ENCODE assay signal across 31 cellular contexts in genomic region chr19:3691372-3691716, GRCh38. TPM values are rescaled to one million over a fixed set of nuclear protein-coding genes. Genes with fewer than 3 reads are reported as not detected.
DNase-seq lines count a peak whose midpoint lies in the region; ATAC-seq, FAIRE-seq and TF ChIP-seq lines count a peak whose summit lies in the region.
"Had no signal": no experiment of that assay in that cellular context is flagged by ENCODE, and none has a peak within 500 bp of the region (broad histone marks: within the 10 kb centered on the region; RNA-seq: fewer than 3 reads in every experiment).

No MANE protein-coding gene starts in this region.

- peak overlapping the region; percentile 14 for H3K4me3 Mint-ChIP-seq in glutamatergic neuron (ENCODE audit: unreplicated experiment)
- peak overlapping the region; percentile 49 to 54 for H3K4me3 Mint-ChIP-seq in stimulated activated naive CD8-positive, alpha-beta T cell treated with anti-CD3 and anti-CD28 coated beads, Interleukin-15, amount 100 ng/mL, for 72 hours
- H3K4me3 Mint-ChIP-seq: activated CD4-positive, alpha-beta memory T cell treated with anti-CD3 and anti-CD28 coated beads, Interleukin-2, amount 10 ng/mL, durations not matched to agents 7 days and 5 days; B cell; neural crest cell; T-helper 1 cell treated with Interleukin-12 subunit alpha and Interleukin-12 subunit beta and Interleukin-4 antibody, amounts not matched to agents 30 μg/mL and 1 μg/mL, for 36 hours had no signal

- H3K27ac Mint-ChIP-seq in glutamatergic neuron (ENCODE audit: unreplicated experiment) = peak overlapping the region; percentile 68
- no peak overlapping the region for H3K27ac Mint-ChIP-seq in stimulated activated naive CD8-positive, alpha-beta T cell treated with anti-CD3 and anti-CD28 coated beads, Interleukin-15, amount 100 ng/mL, for 72 hours
- H3K27ac Mint-ChIP-seq: B cell; T-helper 1 cell treated with Interleukin-12 subunit alpha and Interleukin-12 subunit beta and Interleukin-4 antibody, amounts not matched to agents 30 μg/mL and 1 μg/mL, for 36 hours had no signal

- dilution Hi-C loops in IMR-90 (cut with HindIII; ENCODE audit: low sequenced_read_pairs, unreplicated experiment) = no loop called here

- H2AK5ac ChIP-seq in IMR-90 (ENCODE audit: low read depth, low read length) = no peak overlapping the region

- H3K4me1 ChIP-seq in IMR-90 (ENCODE audit: control insufficient read depth, insufficient read depth, low read length) = peaks cover 1% of the 10 kb centered on the region; the same call in 1 of the 2 replicates
- H3K4me1 ChIP-seq: gastrocnemius medialis, uterus had no signal

- no peak overlapping the region for H3K14ac ChIP-seq in IMR-90 (replicated peaks; ENCODE audit: low read depth, low read length)

- no peak overlapping the region for H4K5ac ChIP-seq in IMR-90 (ENCODE audit: low read depth, low read length)

- peak overlapping the region; percentile 7 for H2AFZ ChIP-seq in IMR-90 (replicated peaks; ENCODE audit: low read length, poor library complexity)
- H2AFZ ChIP-seq: hepatocyte, parathyroid adenoma had no signal

- H3K36me3 ChIP-seq in IMR-90 (ENCODE audit: control insufficient read depth, insufficient read depth, low read length) = peaks cover 11% of the 10 kb centered on the region
- H3K36me3 ChIP-seq: breast epithelium, gastrocnemius medialis, uterus had no signal

- BruUV-seq in IMR-90 (replicated peaks; lab: Mats Ljungman, UMichigan) = no TSS peak

- ATAC-seq in IMR-90 (ENCODE audit: low read depth) = no peak
- ATAC-seq in stimulated activated naive CD8-positive, alpha-beta T cell treated with anti-CD3 and anti-CD28 coated beads, Interleukin-15, amount 100 ng/mL, for 72 hours = no peak
- ATAC-seq: gastrocnemius medialis had no signal

- no peak for TF ChIP-seq RAD21 in IMR-90 (IDR thresholded peaks at IDR 0.05; ENCODE audit: low read length)

- no peak overlapping the region for H2BK120ac ChIP-seq in IMR-90 (ENCODE audit: low read depth, low read length)

- H3K9me1 ChIP-seq in IMR-90 (ENCODE audit: insufficient read depth, low read length) = peaks cover 6% of the 10 kb centered on the region

- TF ChIP-seq POLR2A in IMR-90 (IDR thresholded peaks at IDR 0.05; ENCODE audit: low read depth, low read length) = no peak

- WGBS in IMR-90 (ENCODE audit: extremely low coverage in 2 of 2, insufficient read length in 1 of 2), 2 experiments = 95% methylated on average over 4 of the region's 16 CpGs; no CpG with 5 or more reads in 1 of the 2 experiments

- H2AK9ac ChIP-seq in IMR-90 (replicated peaks; ENCODE audit: low read depth, low read length, poor library complexity) = no peak overlapping the region

- no peaks in the 10 kb centered on the region for H3K9me3 ChIP-seq in IMR-90 (ENCODE audit: control insufficient read depth, insufficient read depth, low read length)
- H3K9me3 ChIP-seq: breast epithelium, gastrocnemius medialis, uterus had no signal

- peaks cover 89% of the 10 kb centered on the region for H4K20me1 ChIP-seq in IMR-90 (ENCODE audit: insufficient read depth, low read length)

- peaks cover 5% of the 10 kb centered on the region for H3K36me3 Mint-ChIP-seq in glutamatergic neuron (ENCODE audit: unreplicated experiment)

- peaks cover 20 to 66% of the 10 kb centered on the region in 2 experiments for H3K79me1 ChIP-seq in IMR-90 (ENCODE audit: low read depth in 1 of 2, low read length in 2 of 2)

- no peak overlapping the region for H2BK20ac ChIP-seq in IMR-90 (ENCODE audit: low read depth, low read length)

- H2BK5ac ChIP-seq in IMR-90 (ENCODE audit: low read depth, low read length, poor library complexity, severe bottlenecking) = no peak overlapping the region

- H3K9ac ChIP-seq in IMR-90 (ENCODE audit: low read depth, low read length) = no peak overlapping the region
- H3K9ac ChIP-seq: parathyroid adenoma had no signal

- H3K4me1 Mint-ChIP-seq in glutamatergic neuron (ENCODE audit: low read depth, unreplicated experiment) = peaks cover 16% of the 10 kb centered on the region
- H3K4me1 Mint-ChIP-seq in stimulated activated naive CD8-positive, alpha-beta T cell treated with anti-CD3 and anti-CD28 coated beads, Interleukin-15, amount 100 ng/mL, for 72 hours = peaks cover 78% of the 10 kb centered on the region

- no peak overlapping the region for H3K56ac ChIP-seq in IMR-90 (ENCODE audit: extremely low read depth, insufficient read depth, low read length)

- H3K4ac ChIP-seq in IMR-90 (ENCODE audit: low read depth, low read length) = no peak overlapping the region

- intact Hi-C loops in IMR-90 (cut with micrococcal nuclease) = no loop called here

- CTCF ChIA-PET in IMR-90 (lab: Yijun Ruan, JAX) = no interaction called here

- H2BK15ac ChIP-seq in IMR-90 (ENCODE audit: low read depth, low read length) = no peak overlapping the region

- POLR2A ChIA-PET in IMR-90 (lab: Charles Lee; ENCODE audit: unreplicated experiment) = no interaction called here

- no peak overlapping the region for H4K8ac ChIP-seq in IMR-90 (ENCODE audit: low read depth in 2 of 2, low read length in 2 of 2)

- no peak overlapping the region for H3K27ac ChIP-seq in IMR-90 (ENCODE audit: insufficient read depth, low read length)
- H3K27ac ChIP-seq: breast epithelium, hepatocyte, parathyroid adenoma, SK-N-MC, skin epidermis, uterus had no signal

- H3K4me3 ChIP-seq in IMR-90 (ENCODE audit: insufficient read depth, low read depth, low read length) = no peak overlapping the region
- H3K4me3 ChIP-seq: breast epithelium, gastrocnemius medialis, hepatocyte, SK-N-MC, skin epidermis, uterus had no signal

- peak; percentile 15 for DNase-seq in activated naive CD4-positive, alpha-beta T cell treated with Interleukin-2 at 50 U/mL for 16 hours
- DNase-seq in activated naive CD4-positive, alpha-beta T cell treated with anti-CD3 and anti-CD28 coated beads, Interleukin-2, amount 50 U/mL, for 16 hours = no peak
- no peak for DNase-seq in IMR-90
- DNase-seq in glutamatergic neuron = no peak
- no peak for DNase-seq in stimulated activated naive CD8-positive, alpha-beta T cell treated with anti-CD3 and anti-CD28 coated beads, Interleukin-15, amount 100 ng/mL, for 72 hours
- no peak for DNase-seq in kidney glomerular epithelial cell (lab: John Stamatoyannopoulos, UW)
- DNase-seq in GM19239 (ENCODE audit: insufficient read length, low spot score) = no peak
- DNase-seq: ACHN; activated CD4-positive, alpha-beta memory T cell treated with anti-CD3 and anti-CD28 coated beads, Interleukin-2, amount 10 ng/mL, durations not matched to agents 7 days and 5 days; amygdala; gastrocnemius medialis; immature natural killer cell; Kasumi-1; NCI-H1436; NCI-H2081 treated with DMSO at 0.1 percent for 48 hours; NCI-H2227 treated with DMSO at 0.1 percent for 48 hours; NCI-H526; NK-92 treated with Interleukin-12 subunit alpha and Interleukin-12 subunit beta, amount 100 ng/mL, for 24 hours; retina; uterus had no signal

- in situ Hi-C loops in IMR-90 (cut with MboI; ENCODE audit: low sequenced_read_pairs) = no loop called here

- H4K91ac ChIP-seq in IMR-90 (ENCODE audit: insufficient read depth, low read depth, low read length) = no peak overlapping the region

- peaks cover 13% of the 10 kb centered on the region for H3K9me3 Mint-ChIP-seq in glutamatergic neuron (ENCODE audit: unreplicated experiment)
- peaks cover 15 to 16% of the 10 kb centered on the region in 2 donors for H3K9me3 Mint-ChIP-seq in stimulated activated naive CD8-positive, alpha-beta T cell treated with anti-CD3 and anti-CD28 coated beads, Interleukin-15, amount 100 ng/mL, for 72 hours
- H3K9me3 Mint-ChIP-seq: activated CD4-positive, alpha-beta memory T cell treated with anti-CD3 and anti-CD28 coated beads, Interleukin-2, amount 10 ng/mL, durations not matched to agents 7 days and 5 days; immature natural killer cell; neural crest cell; T-helper 1 cell treated with Interleukin-12 subunit alpha and Interleukin-12 subunit beta and Interleukin-4 antibody, amounts not matched to agents 30 μg/mL and 1 μg/mL, for 36 hours had no signal

- no peak overlapping the region for H3K23ac ChIP-seq in IMR-90 (ENCODE audit: low read depth, low read length)

- H3K27me3 ChIP-seq in IMR-90 (ENCODE audit: control insufficient read depth, insufficient read depth, low read length) = no peaks in the 10 kb centered on the region
- H3K27me3 ChIP-seq: breast epithelium, gastrocnemius medialis, hepatocyte, uterus had no signal

- TF ChIP-seq CTCF in IMR-90 (conservative IDR thresholded peaks at IDR 0.05; ENCODE audit: low read depth, low read length) = no peak
- TF ChIP-seq CTCF in glutamatergic neuron (IDR thresholded peaks at IDR 0.05; ENCODE audit: partially characterized antibody, unreplicated experiment) = no peak

- H3K18ac ChIP-seq in IMR-90 (ENCODE audit: low read depth, low read length) = no peak overlapping the region

- H3K27me3 Mint-ChIP-seq in glutamatergic neuron (ENCODE audit: unreplicated experiment) = peaks cover 19% of the 10 kb centered on the region
- H3K27me3 Mint-ChIP-seq in stimulated activated naive CD8-positive, alpha-beta T cell treated with anti-CD3 and anti-CD28 coated beads, Interleukin-15, amount 100 ng/mL, for 72 hours = no peaks in the 10 kb centered on the region
- H3K27me3 Mint-ChIP-seq: B cell had no signal

- H3K4me2 ChIP-seq in IMR-90 (ENCODE audit: low read depth, low read length) = no peak overlapping the region
- H3K4me2 ChIP-seq: hepatocyte had no signal

- FAIRE-seq in GM19239 (lab: Jason Lieb, UNC) = no peak
- FAIRE-seq: GM12892, TTC549 had no signal

TF ChIP-seq in IMR-90, 13 proteins besides CTCF, POLR2A, EP300 and RAD21 (continues in another document):
- TF ChIP-seq MAFK (IDR thresholded peaks at IDR 0.05; ENCODE audit: low read depth, low read length) (no peak), SMC3 (IDR thresholded peaks at IDR 0.05; ENCODE audit: low read depth, low read length) (no peak), RCOR1 (IDR thresholded peaks at IDR 0.05; ENCODE audit: insufficient replicate concordance, low read length) (no peak), BHLHE40 (IDR thresholded peaks at IDR 0.05; ENCODE audit: low read depth, low read length) (no peak)

RNA-seq across cellular contexts. Expression of gene PIP5K1C, which starts 8.9 kb away (rescaled TPM):
- total RNA-seq in IMR-90 (2012; rRNA removed) = 10.8 and 13.6 TPM in 2 replicates
- 23.3 and 28.0 TPM in 2 replicates for polyA plus RNA-seq in IMR-90 (2012; rRNA removed)
- 14.8 and 28.7 TPM in 2 replicates for polyA plus RNA-seq in IMR-90 (2012; cell fraction: cytosol; rRNA removed)
- polyA plus RNA-seq in IMR-90 (2012; cell fraction: nucleus; rRNA removed; ENCODE audit: low replicate concordance) = 21.1 and 41.9 TPM in 2 replicates
- 169 TPM for total RNA-seq in glutamatergic neuron (ENCODE audit: unreplicated experiment)

RNA-seq across cellular contexts. Expression of gene TJP3, which starts 16.8 kb away (rescaled TPM):
- total RNA-seq in IMR-90 (2012; rRNA removed) (not detected in 2 replicates), glutamatergic neuron (ENCODE audit: unreplicated experiment) (3.1 TPM)
- polyA plus RNA-seq in IMR-90 (2012; rRNA removed) = not detected in 2 replicates
- 0.03 TPM in 1 of 2 replicates, not detected in the other for polyA plus RNA-seq in IMR-90 (2012; cell fraction: cytosol; rRNA removed)
- polyA plus RNA-seq in IMR-90 (2012; cell fraction: nucleus; rRNA removed; ENCODE audit: low replicate concordance) = not detected in 2 replicates
- total RNA-seq: fibroblast of lung, neural crest cell had no signal
- polyA plus RNA-seq: fibroblast of lung had no signal

Comparison
In these comparisons a context has a peak if more than half of its experiments do, and no peak if none do; other contexts are left out.
1. RNA of gene PIP5K1C, which starts 8.9 kb away (total RNA-seq): 169 TPM in glutamatergic neuron (single experiment); 10.8 to 13.6 TPM in IMR-90; every median in the first group is over 10 times any median in the second.